27 cellular contexts compared by ENCODE assay signal in the genomic region with DNA sequence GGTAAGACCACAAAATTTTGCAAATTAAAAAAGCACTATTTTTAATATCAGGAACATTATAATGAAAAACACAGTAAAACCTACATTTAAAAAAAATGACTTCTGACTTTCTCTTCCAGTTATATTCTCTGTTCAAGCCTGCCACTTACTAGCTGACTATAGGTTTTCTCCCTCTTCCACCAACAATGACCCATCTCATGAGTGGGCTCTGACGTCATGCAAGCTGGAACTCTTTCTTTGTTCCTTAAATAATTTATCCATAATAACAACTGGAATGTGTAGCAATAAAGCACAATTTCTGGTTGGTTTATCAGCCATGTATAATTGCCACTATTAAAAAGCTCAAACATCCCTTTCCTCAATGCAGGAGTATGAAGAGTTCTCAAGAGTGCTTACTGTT.
"Had no signal": no experiment of that assay in that cellular context is flagged by ENCODE, and none has a peak within 500 bp of the region (broad histone marks: within the 10 kb centered on the region; RNA-seq: fewer than 3 reads in every experiment).

No MANE protein-coding gene starts in this region.

- DNase-seq: stimulated activated CD4-positive, alpha-beta T cell treated with anti-CD3 and anti-CD28 coated beads, Interleukin-2, amount 100 ng/mL, for 48 hours; stimulated activated CD4-positive, alpha-beta T cell treated with anti-CD3 and anti-CD28 coated beads, Interleukin-4, amount 100 ng/mL, for 1 hour; stimulated activated CD4-positive, alpha-beta T cell treated with anti-CD3 and anti-CD28 coated beads, Interleukin-4, amount 100 ng/mL, for 24 hours; stimulated activated CD4-positive, alpha-beta T cell treated with anti-CD3 and anti-CD28 coated beads, Interleukin-4, amount 100 ng/mL, for 4 hours; stimulated activated CD8-positive, alpha-beta memory T cell treated with anti-CD3 and anti-CD28 coated beads, Interleukin-4, amount 100 ng/mL, for 48 hours; stimulated activated naive B cell treated with anti-CD40 and anti-IgM and Interleukin-4, amounts not matched to agents 10 μg/mL and 1 μg/mL and 100 μg/mL, for 72 hours; stimulated activated naive CD4-positive, alpha-beta T cell; stimulated activated naive CD4-positive, alpha-beta T cell treated with Interleukin-2 at 50 U/mL for 16 hours; stimulated activated naive CD8-positive, alpha-beta T cell treated with anti-CD3 and anti-CD28 coated beads, Interleukin-15, amount 100 ng/mL, for 72 hours; stimulated activated naive CD8-positive, alpha-beta T cell treated with anti-CD3 and anti-CD28 coated beads, Interleukin-15, Interleukin-2, amounts not matched to agents 100 U/mL and 50 U/mL, for 24 hours; stomach; substantia nigra; testis; thyroid gland; tibial artery; transverse colon; trophoblast cell; upper lobe of left lung; upper lobe of right lung; uterus had no signal

- H3K4me1 ChIP-seq: stomach, suprapubic skin, testis, thyroid gland, tibial artery, tibial nerve, transverse colon, upper lobe of left lung, upper lobe of right lung, uterus, vagina had no signal

- H3K4me3 ChIP-seq: stomach, suprapubic skin, testis, thoracic aorta, thyroid gland, tibial artery, tibial nerve, transverse colon, upper lobe of left lung, upper lobe of right lung, uterus, vagina had no signal

- H3K9me3 ChIP-seq: suprapubic skin, testis, thoracic aorta, thyroid gland, tibial artery, transverse colon, upper lobe of right lung, uterus, vagina had no signal

- H3K27me3 ChIP-seq: stomach, suprapubic skin, testis, thyroid gland, tibial artery, tibial nerve, transverse colon, upper lobe of left lung, upper lobe of right lung, uterus, vagina had no signal

- FAIRE-seq: urothelium cell line had no signal

- H3K36me3 ChIP-seq: stomach, suprapubic skin, thoracic aorta, thyroid gland, tibial artery, tibial nerve, transverse colon, upper lobe of left lung, upper lobe of right lung, uterus, vagina had no signal

- H3K27ac ChIP-seq: stomach, suprapubic skin, testis, thoracic aorta, thyroid gland, tibial artery, tibial nerve, transverse colon, upper lobe of left lung, upper lobe of right lung, uterus, vagina had no signal

- ATAC-seq: stimulated activated effector memory CD8-positive, alpha-beta T cell treated with anti-CD3 and anti-CD28 coated beads, Interleukin-12 subunit alpha, Interleukin-12 subunit beta, amount 100 ng/mL, for 72 hours; stimulated activated memory B cell treated with anti-CD40 and anti-IgM and Interleukin-4, amounts not matched to agents 10 μg/mL and 1 μg/mL and 100 μg/mL, for 72 hours; stimulated activated naive B cell treated with anti-CD40 and anti-IgM and Interleukin-4, amounts not matched to agents 10 μg/mL and 1 μg/mL and 100 μg/mL, for 72 hours; stimulated activated naive CD8-positive, alpha-beta T cell treated with anti-CD3 and anti-CD28 coated beads, Interleukin-15, amount 100 ng/mL, for 72 hours; stimulated activated naive CD8-positive, alpha-beta T cell treated with anti-CD3 and anti-CD28 coated beads, Interleukin-15, Interleukin-2, amounts not matched to agents 100 U/mL and 50 U/mL, for 24 hours; upper lobe of right lung had no signal
